Comparison of ENCODE assay signal across 19 cellular contexts in genomic region chr10:100943508-100943907, GRCh38.
"Had no signal": no experiment of that assay in that cellular context is flagged by ENCODE, and none has a peak within 500 bp of the region (broad histone marks: within the 10 kb centered on the region; RNA-seq: fewer than 3 reads in every experiment).

No MANE protein-coding gene starts in this region.

- H3K9me3 Mint-ChIP-seq: stimulated activated memory B cell treated with anti-CD40 and anti-IgM and Interleukin-4, amounts not matched to agents 10 μg/mL and 1 μg/mL and 100 μg/mL, for 72 hours had no signal

- H3K27ac ChIP-seq: breast epithelium, esophagus squamous epithelium, prostate gland, SJCRH30, spleen, transverse colon, WERI-Rb-1 had no signal

- H3K4me3 ChIP-seq: breast epithelium, esophagus squamous epithelium, lung, prostate gland, SJCRH30, spleen, transverse colon had no signal

- H3K9me3 ChIP-seq: breast epithelium, esophagus squamous epithelium, prostate gland, SJCRH30, spleen, transverse colon had no signal

- H3K4me3 Mint-ChIP-seq: stimulated activated memory B cell treated with anti-CD40 and anti-IgM and Interleukin-4, amounts not matched to agents 10 μg/mL and 1 μg/mL and 100 μg/mL, for 72 hours had no signal

- DNase-seq: activated CD8-positive, alpha-beta memory T cell treated with anti-CD3 and anti-CD28 coated beads, Interleukin-2, amount 50 U/mL, for 4 hours; activated effector memory CD4-positive, alpha-beta T cell treated with Interleukin-2 at 50 U/mL for 16 hours; aorta; esophagus squamous epithelium; foreskin fibroblast; glutamatergic neuron; midbrain; occipital lobe; SJCRH30; spleen; stimulated activated CD4-positive, alpha-beta T cell treated with anti-CD3 and anti-CD28 coated beads, Interleukin-1b, Interleukin-23, amount 100 ng/mL, for 48 hours; substantia nigra; transverse colon; WERI-Rb-1 had no signal

- H3K27me3 Mint-ChIP-seq: stimulated activated memory B cell treated with anti-CD40 and anti-IgM and Interleukin-4, amounts not matched to agents 10 μg/mL and 1 μg/mL and 100 μg/mL, for 72 hours had no signal

- H3K4me1 Mint-ChIP-seq: stimulated activated memory B cell treated with anti-CD40 and anti-IgM and Interleukin-4, amounts not matched to agents 10 μg/mL and 1 μg/mL and 100 μg/mL, for 72 hours had no signal

- H3K27me3 ChIP-seq: breast epithelium, esophagus squamous epithelium, SJCRH30, spleen, transverse colon had no signal

- ATAC-seq: sciatic nerve; stimulated activated memory B cell treated with anti-CD40 and anti-IgM and Interleukin-4, amounts not matched to agents 10 μg/mL and 1 μg/mL and 100 μg/mL, for 72 hours had no signal

- H3K4me1 ChIP-seq: breast epithelium, esophagus squamous epithelium, prostate gland, spleen, transverse colon had no signal

- H3K36me3 ChIP-seq: breast epithelium had no signal

- H3K27ac Mint-ChIP-seq: stimulated activated memory B cell treated with anti-CD40 and anti-IgM and Interleukin-4, amounts not matched to agents 10 μg/mL and 1 μg/mL and 100 μg/mL, for 72 hours had no signal
